7 cellular contexts compared by ENCODE assay signal in genomic region chr20:34719242-34720017, GRCh38. TPM values are rescaled to one million over a fixed set of nuclear protein-coding genes. Genes with fewer than 3 reads are reported as not detected.
DNase-seq lines count a peak whose midpoint lies in the region; ATAC-seq and FAIRE-seq lines count a peak whose summit lies in the region.
"Not testable (repeated sequence)": the region's sequence is repeated elsewhere in the genome, so short reads cannot be mapped to it uniquely, and the experiment has no call there.

No MANE protein-coding gene starts in this region.

- H3K27ac Mint-ChIP-seq in activated T-helper 1 cell treated with anti-CD3 and anti-CD28 coated beads, Interleukin-12 subunit alpha, Interleukin-12 subunit beta, Interleukin-2, Interleukin-4 antibody, amounts not matched to agents 30 ng/mL and 10 ng/mL and 1 ng/mL, durations not matched to agents 14 hours and 24 hours and 36 hours, result peak overlapping the region; percentile 21

- ATAC-seq in GM18502 (IDR thresholded peaks at IDR 0.05; ENCODE audit: poor library complexity, unreplicated experiment) (peak; percentile 90), GM21447 (IDR thresholded peaks at IDR 0.05; ENCODE audit: unreplicated experiment) (peak; percentile 90), HG02798 (IDR thresholded peaks at IDR 0.05; ENCODE audit: poor library complexity, unreplicated experiment) (peak; percentile 92), HG03135 (IDR thresholded peaks at IDR 0.05; ENCODE audit: unreplicated experiment) (peak; percentile 90), HG03575 (IDR thresholded peaks at IDR 0.05; ENCODE audit: extremely low read depth, insufficient number of reproducible peaks, low FRiP score, unreplicated experiment) (peak; percentile 72)

- H3K9me3 Mint-ChIP-seq in activated T-helper 1 cell treated with anti-CD3 and anti-CD28 coated beads, Interleukin-12 subunit alpha, Interleukin-12 subunit beta, Interleukin-2, Interleukin-4 antibody, amounts not matched to agents 30 ng/mL and 10 ng/mL and 1 ng/mL, durations not matched to agents 14 hours and 24 hours and 36 hours, result not testable (repeated sequence)

- H3K36me3 Mint-ChIP-seq in activated T-helper 1 cell treated with anti-CD3 and anti-CD28 coated beads, Interleukin-12 subunit alpha, Interleukin-12 subunit beta, Interleukin-2, Interleukin-4 antibody, amounts not matched to agents 30 ng/mL and 10 ng/mL and 1 ng/mL, durations not matched to agents 14 hours and 24 hours and 36 hours (ENCODE audit: low read depth), result peaks cover 21% of the 10 kb centered on the region

- H3K27me3 Mint-ChIP-seq in activated T-helper 1 cell treated with anti-CD3 and anti-CD28 coated beads, Interleukin-12 subunit alpha, Interleukin-12 subunit beta, Interleukin-2, Interleukin-4 antibody, amounts not matched to agents 30 ng/mL and 10 ng/mL and 1 ng/mL, durations not matched to agents 14 hours and 24 hours and 36 hours (ENCODE audit: insufficient read depth), result not testable (repeated sequence)

- DNase-seq in GM19239 (ENCODE audit: insufficient read length, low spot score); activated T-helper 1 cell treated with anti-CD3 and anti-CD28 coated beads, Interleukin-12 subunit alpha, Interleukin-12 subunit beta, Interleukin-2, Interleukin-4 antibody, amounts not matched to agents 30 ng/mL and 10 ng/mL and 1 ng/mL, durations not matched to agents 14 hours and 24 hours and 36 hours (ENCODE audit: low spot score): not testable (repeated sequence)

- peak; percentile 86 for FAIRE-seq in GM19239 (lab: Jason Lieb, UNC)

- peaks cover 34% of the 10 kb centered on the region for H3K4me1 Mint-ChIP-seq in activated T-helper 1 cell treated with anti-CD3 and anti-CD28 coated beads, Interleukin-12 subunit alpha, Interleukin-12 subunit beta, Interleukin-2, Interleukin-4 antibody, amounts not matched to agents 30 ng/mL and 10 ng/mL and 1 ng/mL, durations not matched to agents 14 hours and 24 hours and 36 hours (ENCODE audit: low read depth)

- intact Hi-C loops in activated T-helper 1 cell treated with anti-CD3 and anti-CD28 coated beads, Interleukin-12 subunit alpha, Interleukin-12 subunit beta, Interleukin-2, Interleukin-4 antibody, amounts not matched to agents 30 ng/mL and 10 ng/mL and 1 ng/mL, durations not matched to agents 14 hours and 24 hours and 36 hours (cut with micrococcal nuclease), result loop anchor here (1.0 to 2.0 kb wide), 5 partner anchors 10 to 138 kb away; partner anchors contain the start of genes PIGU and TP53INP2

- peak overlapping the region; percentile 15 for H3K4me3 Mint-ChIP-seq in activated T-helper 1 cell treated with anti-CD3 and anti-CD28 coated beads, Interleukin-12 subunit alpha, Interleukin-12 subunit beta, Interleukin-2, Interleukin-4 antibody, amounts not matched to agents 30 ng/mL and 10 ng/mL and 1 ng/mL, durations not matched to agents 14 hours and 24 hours and 36 hours

RNA-seq across cellular contexts. Expression of gene TP53INP2, which starts 15.3 kb away (rescaled TPM):
- 3.2 and 3.5 TPM in 2 replicates for total RNA-seq in activated T-helper 1 cell treated with anti-CD3 and anti-CD28 coated beads, Interleukin-12 subunit alpha, Interleukin-12 subunit beta, Interleukin-2, Interleukin-4 antibody, amounts not matched to agents 30 ng/mL and 10 ng/mL and 1 ng/mL, durations not matched to agents 14 hours and 24 hours and 36 hours

RNA-seq across cellular contexts. Expression of gene PIGU, which starts 42.5 kb away (rescaled TPM):
- 24.8 and 25.9 TPM in 2 replicates for total RNA-seq in activated T-helper 1 cell treated with anti-CD3 and anti-CD28 coated beads, Interleukin-12 subunit alpha, Interleukin-12 subunit beta, Interleukin-2, Interleukin-4 antibody, amounts not matched to agents 30 ng/mL and 10 ng/mL and 1 ng/mL, durations not matched to agents 14 hours and 24 hours and 36 hours
